1 cellular context compared by ENCODE assay signal in genomic region chr1:107782192-107782845, GRCh38.
TF ChIP-seq lines count a peak whose summit lies in the region.

No MANE protein-coding gene starts in this region.

TF ChIP-seq in liver, 16 proteins besides CTCF, POLR2A, EP300 and RAD21 (continued from another document):
- TF ChIP-seq ZBTB33 (IDR thresholded peaks at IDR 0.05) (no peak), MAX (IDR thresholded peaks at IDR 0.05) (no peak)
